Comparison of ENCODE assay signal across 25 cellular contexts in the genomic region with DNA sequence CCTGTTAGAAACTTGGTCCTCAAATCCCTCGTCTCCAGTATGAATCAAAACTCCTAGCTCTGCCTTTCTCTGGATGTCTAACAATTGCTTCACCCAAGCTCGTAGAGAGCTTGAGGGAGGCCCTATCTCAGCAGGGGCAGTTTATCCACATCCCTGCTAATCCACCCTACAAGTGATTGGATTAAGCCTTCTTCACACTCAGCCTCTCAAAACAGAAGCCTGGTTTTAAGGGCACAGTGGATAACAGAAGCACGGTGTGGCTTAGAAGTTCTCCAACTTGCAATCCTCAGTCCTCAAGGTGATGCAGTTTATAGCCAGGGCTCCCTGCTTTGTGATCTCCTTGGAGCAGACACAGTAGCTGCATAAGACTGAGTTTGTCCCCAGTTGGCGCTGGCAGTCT.
"Had no signal": no experiment of that assay in that cellular context is flagged by ENCODE, and none has a peak within 500 bp of the region (broad histone marks: within the 10 kb centered on the region; RNA-seq: fewer than 3 reads in every experiment).

No MANE protein-coding gene starts in this region.

- DNase-seq: dermis blood vessel endothelial cell; effector memory CD4-positive, alpha-beta T cell; erythroblast; esophagus squamous epithelium; hypothalamus; immature natural killer cell; islet precursor cell; kidney glomerular epithelial cell; mucosa of descending colon; naive B cell; nucleus accumbens; right lobe of liver; stimulated activated CD4-positive, alpha-beta T cell treated with anti-CD3 and anti-CD28 coated beads, Interleukin-12 subunit alpha, Interleukin-12 subunit beta, amount 100 ng/mL, for 4 hours; stimulated activated CD4-positive, alpha-beta T cell treated with anti-CD3 and anti-CD28 coated beads, Interleukin-1b, Interleukin-23, amount 100 ng/mL, for 48 hours; stimulated activated CD4-positive, alpha-beta T cell treated with anti-CD3 and anti-CD28 coated beads, Interleukin-4, amount 100 ng/mL, for 1 hour; stimulated activated CD8-positive, alpha-beta memory T cell treated with anti-CD3 and anti-CD28 coated beads, Interleukin-4, amount 100 ng/mL, for 48 hours; stimulated activated naive CD4-positive, alpha-beta T cell; stomach; thyroid gland; trophoblast cell had no signal

- H3K36me3 ChIP-seq: esophagus squamous epithelium, right lobe of liver, stomach, thyroid gland, vagina had no signal

- H3K4me3 ChIP-seq: coronary artery, esophagus squamous epithelium, lung, mucosa of descending colon, right lobe of liver, smooth muscle cell, stomach, thyroid gland, vagina had no signal

- H3K4me2 ChIP-seq: smooth muscle cell had no signal

- H3K4me1 ChIP-seq: esophagus squamous epithelium, right lobe of liver, stomach, thyroid gland, vagina had no signal

- H3K27me3 ChIP-seq: esophagus squamous epithelium, right lobe of liver, stomach, thyroid gland, vagina had no signal

- H3K27ac ChIP-seq: coronary artery, esophagus squamous epithelium, right lobe of liver, stomach, thyroid gland, vagina had no signal

- ATAC-seq: natural killer cell treated with Interleukin-12 subunit alpha and Interleukin-12 subunit beta and Interleukin-15 and Interleukin-18, amount 100 ng/mL, for 72 hours had no signal

- H3K9me3 ChIP-seq: esophagus squamous epithelium, mucosa of descending colon, right lobe of liver, thyroid gland, vagina had no signal
